In genomic region chr2:231037202-231037730, GRCh38 we compare ENCODE assay signal across 1 cellular context.
TF ChIP-seq lines count a peak whose summit lies in the region.

C2orf72 (plus strand) TSS chr2:231037523; CDS start chr2:231037566, 43 bp downstream.

TF ChIP-seq in HepG2, 621 proteins besides CTCF, POLR2A, EP300 and RAD21 (continued from another document and continues in another):
- TF ChIP-seq PREB (CRISPR knock-in tag; IDR thresholded peaks at IDR 0.05): no peak
- TF ChIP-seq MXD3 (CRISPR knock-in tag; IDR thresholded peaks at IDR 0.05): no peak; the same call in 1 of the 2 replicates
- no peak for TF ChIP-seq ZBTB3 (CRISPR knock-in tag; IDR thresholded peaks at IDR 0.05; ENCODE audit: borderline replicate concordance, low read depth)
- no peak for TF ChIP-seq PLSCR1 (CRISPR knock-in tag; IDR thresholded peaks at IDR 0.05; ENCODE audit: borderline replicate concordance)
- TF ChIP-seq FOXK1 (CRISPR knock-in tag; IDR thresholded peaks at IDR 0.05; ENCODE audit: borderline replicate concordance, low read depth): no peak
- no peak for TF ChIP-seq ZEB1 (IDR thresholded peaks at IDR 0.05; ENCODE audit: insufficient replicate concordance, low read depth)
- TF ChIP-seq, protein P1, sequence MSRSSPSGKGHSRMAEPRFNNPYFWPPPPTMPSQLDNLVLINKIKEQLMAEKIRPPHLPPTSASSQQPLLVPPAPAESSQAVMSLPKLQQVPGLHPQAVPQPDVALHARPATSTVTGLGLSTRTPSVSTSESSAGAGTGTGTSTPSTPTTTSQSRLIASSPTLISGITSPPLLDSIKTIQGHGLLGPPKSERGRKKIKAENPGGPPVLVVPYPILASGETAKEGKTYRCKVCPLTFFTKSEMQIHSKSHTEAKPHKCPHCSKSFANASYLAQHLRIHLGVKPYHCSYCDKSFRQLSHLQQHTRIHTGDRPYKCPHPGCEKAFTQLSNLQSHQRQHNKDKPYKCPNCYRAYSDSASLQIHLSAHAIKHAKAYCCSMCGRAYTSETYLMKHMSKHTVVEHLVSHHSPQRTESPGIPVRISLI (CRISPR knock-in tag; IDR thresholded peaks at IDR 0.05; ENCODE audit: borderline replicate concordance): no peak
- TF ChIP-seq CREB3 (CRISPR knock-in tag; IDR thresholded peaks at IDR 0.05): 0 out of 2 replicates have a peak, but pooled peaks have one; percentile 33
- no peak for TF ChIP-seq ZNF549 (CRISPR knock-in tag; IDR thresholded peaks at IDR 0.05)
- TF ChIP-seq ZNF431 (CRISPR knock-in tag; IDR thresholded peaks at IDR 0.05; ENCODE audit: borderline replicate concordance, low read depth): peak; percentile 80; the same call in 1 of the 2 replicates
- TF ChIP-seq RNF219 (CRISPR knock-in tag; IDR thresholded peaks at IDR 0.05): no peak
- TF ChIP-seq MIER3 (CRISPR knock-in tag; IDR thresholded peaks at IDR 0.05; ENCODE audit: borderline replicate concordance): no peak
- TF ChIP-seq THAP11 (CRISPR knock-in tag; IDR thresholded peaks at IDR 0.05): no peak
- TF ChIP-seq RORA (CRISPR knock-in tag; IDR thresholded peaks at IDR 0.05): no peak
- no peak for TF ChIP-seq ZNF296 (CRISPR knock-in tag; conservative IDR thresholded peaks at IDR 0.05)
- TF ChIP-seq, protein P2, sequence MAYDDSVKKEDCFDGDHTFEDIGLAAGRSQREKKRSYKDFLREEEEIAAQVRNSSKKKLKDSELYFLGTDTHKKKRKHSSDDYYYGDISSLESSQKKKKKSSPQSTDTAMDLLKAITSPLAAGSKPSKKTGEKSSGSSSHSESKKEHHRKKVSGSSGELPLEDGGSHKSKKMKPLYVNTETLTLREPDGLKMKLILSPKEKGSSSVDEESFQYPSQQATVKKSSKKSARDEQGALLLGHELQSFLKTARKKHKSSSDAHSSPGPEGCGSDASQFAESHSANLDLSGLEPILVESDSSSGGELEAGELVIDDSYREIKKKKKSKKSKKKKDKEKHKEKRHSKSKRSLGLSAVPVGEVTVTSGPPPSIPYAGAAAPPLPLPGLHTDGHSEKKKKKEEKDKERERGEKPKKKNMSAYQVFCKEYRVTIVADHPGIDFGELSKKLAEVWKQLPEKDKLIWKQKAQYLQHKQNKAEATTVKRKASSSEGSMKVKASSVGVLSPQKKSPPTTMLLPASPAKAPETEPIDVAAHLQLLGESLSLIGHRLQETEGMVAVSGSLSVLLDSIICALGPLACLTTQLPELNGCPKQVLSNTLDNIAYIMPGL (CRISPR knock-in tag; IDR thresholded peaks at IDR 0.05; ENCODE audit: borderline replicate concordance in 1 of 2, low read depth in 1 of 2): no peak
- TF ChIP-seq NR2C2 (CRISPR knock-in tag; IDR thresholded peaks at IDR 0.05; ENCODE audit: borderline replicate concordance): no peak
- no peak for TF ChIP-seq NR1H2 (CRISPR knock-in tag; IDR thresholded peaks at IDR 0.05; ENCODE audit: borderline replicate concordance, low read depth)
- no peak for TF ChIP-seq CEBPZ (IDR thresholded peaks at IDR 0.05; ENCODE audit: low read length)
- no peak for TF ChIP-seq SUZ12 (IDR thresholded peaks at IDR 0.05; ENCODE audit: low read depth, low read length)
- no peak for TF ChIP-seq CERS6 (CRISPR knock-in tag; IDR thresholded peaks at IDR 0.05)
- no peak for TF ChIP-seq ZNF101 (CRISPR knock-in tag; IDR thresholded peaks at IDR 0.05; ENCODE audit: borderline replicate concordance, low read depth)
- TF ChIP-seq CBFB (CRISPR knock-in tag; IDR thresholded peaks at IDR 0.05): no peak
- TF ChIP-seq ZNF367 (CRISPR knock-in tag; IDR thresholded peaks at IDR 0.05; ENCODE audit: borderline replicate concordance): no peak; the same call in 1 of the 2 replicates
- TF ChIP-seq SRY (CRISPR knock-in tag; IDR thresholded peaks at IDR 0.05): peak; percentile 80; the same call in 1 of the 2 replicates
- TF ChIP-seq ZNF451 (CRISPR knock-in tag; IDR thresholded peaks at IDR 0.05): no peak
- no peak; the same call in 1 of the 2 replicates for TF ChIP-seq ZNF746 (CRISPR knock-in tag; IDR thresholded peaks at IDR 0.05)
- TF ChIP-seq KDM1A (CRISPR knock-in tag; IDR thresholded peaks at IDR 0.05): no peak
- TF ChIP-seq, protein P3, sequence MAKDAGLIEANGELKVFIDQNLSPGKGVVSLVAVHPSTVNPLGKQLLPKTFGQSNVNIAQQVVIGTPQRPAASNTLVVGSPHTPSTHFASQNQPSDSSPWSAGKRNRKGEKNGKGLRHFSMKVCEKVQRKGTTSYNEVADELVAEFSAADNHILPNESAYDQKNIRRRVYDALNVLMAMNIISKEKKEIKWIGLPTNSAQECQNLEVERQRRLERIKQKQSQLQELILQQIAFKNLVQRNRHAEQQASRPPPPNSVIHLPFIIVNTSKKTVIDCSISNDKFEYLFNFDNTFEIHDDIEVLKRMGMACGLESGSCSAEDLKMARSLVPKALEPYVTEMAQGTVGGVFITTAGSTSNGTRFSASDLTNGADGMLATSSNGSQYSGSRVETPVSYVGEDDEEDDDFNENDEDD (CRISPR knock-in tag; IDR thresholded peaks at IDR 0.05; ENCODE audit: borderline replicate concordance): no peak
- no peak; the same call in 1 of the 2 replicates for TF ChIP-seq NCOA2 (CRISPR knock-in tag; IDR thresholded peaks at IDR 0.05)
- TF ChIP-seq ZFYVE20 (CRISPR knock-in tag; IDR thresholded peaks at IDR 0.05; ENCODE audit: borderline replicate concordance, low read depth): 0 out of 2 replicates have a peak, but pooled peaks have one; percentile 26
- TF ChIP-seq NR3C1 (CRISPR knock-in tag; IDR thresholded peaks at IDR 0.05): no peak
- TF ChIP-seq ATF4 (CRISPR knock-in tag; IDR thresholded peaks at IDR 0.05): peak in 1 of 2 experiments; percentile 59; a peak in 2 of 4 replicates
- no peak for TF ChIP-seq PHF21A (CRISPR knock-in tag; IDR thresholded peaks at IDR 0.05)
- no peak for TF ChIP-seq ZNF350 (CRISPR knock-in tag; IDR thresholded peaks at IDR 0.05; ENCODE audit: borderline replicate concordance, low read depth)
- TF ChIP-seq KLF13 (CRISPR knock-in tag; IDR thresholded peaks at IDR 0.05): no peak
- TF ChIP-seq, protein P4, sequence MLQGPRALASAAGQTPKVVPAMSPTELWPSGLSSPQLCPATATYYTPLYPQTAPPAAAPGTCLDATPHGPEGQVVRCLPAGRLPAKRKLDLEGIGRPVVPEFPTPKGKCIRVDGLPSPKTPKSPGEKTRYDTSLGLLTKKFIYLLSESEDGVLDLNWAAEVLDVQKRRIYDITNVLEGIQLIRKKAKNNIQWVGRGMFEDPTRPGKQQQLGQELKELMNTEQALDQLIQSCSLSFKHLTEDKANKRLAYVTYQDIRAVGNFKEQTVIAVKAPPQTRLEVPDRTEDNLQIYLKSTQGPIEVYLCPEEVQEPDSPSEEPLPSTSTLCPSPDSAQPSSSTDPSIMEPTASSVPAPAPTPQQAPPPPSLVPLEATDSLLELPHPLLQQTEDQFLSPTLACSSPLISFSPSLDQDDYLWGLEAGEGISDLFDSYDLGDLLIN (CRISPR knock-in tag; IDR thresholded peaks at IDR 0.05; ENCODE audit: borderline replicate concordance): 0 out of 2 replicates have a peak, but pooled peaks have one; percentile 49
- no peak for TF ChIP-seq SMARCC2 (IDR thresholded peaks at IDR 0.05)
- no peak for TF ChIP-seq IRF2 (CRISPR knock-in tag; IDR thresholded peaks at IDR 0.05)
- no peak for TF ChIP-seq TFAP4 (IDR thresholded peaks at IDR 0.05; ENCODE audit: borderline replicate concordance, low read depth)
- no peak for TF ChIP-seq ZNF317 (CRISPR knock-in tag; IDR thresholded peaks at IDR 0.05)
- TF ChIP-seq, protein P5, sequence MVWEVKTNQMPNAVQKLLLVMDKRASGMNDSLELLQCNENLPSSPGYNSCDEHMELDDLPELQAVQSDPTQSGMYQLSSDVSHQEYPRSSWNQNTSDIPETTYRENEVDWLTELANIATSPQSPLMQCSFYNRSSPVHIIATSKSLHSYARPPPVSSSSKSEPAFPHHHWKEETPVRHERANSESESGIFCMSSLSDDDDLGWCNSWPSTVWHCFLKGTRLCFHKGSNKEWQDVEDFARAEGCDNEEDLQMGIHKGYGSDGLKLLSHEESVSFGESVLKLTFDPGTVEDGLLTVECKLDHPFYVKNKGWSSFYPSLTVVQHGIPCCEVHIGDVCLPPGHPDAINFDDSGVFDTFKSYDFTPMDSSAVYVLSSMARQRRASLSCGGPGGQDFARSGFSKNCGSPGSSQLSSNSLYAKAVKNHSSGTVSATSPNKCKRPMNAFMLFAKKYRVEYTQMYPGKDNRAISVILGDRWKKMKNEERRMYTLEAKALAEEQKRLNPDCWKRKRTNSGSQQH (CRISPR knock-in tag; IDR thresholded peaks at IDR 0.05; ENCODE audit: low read depth): no peak; the same call in 1 of the 2 replicates
- TF ChIP-seq ZNF816 (CRISPR knock-in tag; IDR thresholded peaks at IDR 0.05; ENCODE audit: borderline replicate concordance): no peak
